In genomic region chr2:180319586-180320405, GRCh38 we compare ENCODE assay signal across 14 cellular contexts.
A peak's percentile ranks its signal among the peaks of the same experiment; 100 is the strongest.
DNase-seq lines count a peak whose midpoint lies in the region; ATAC-seq and TF ChIP-seq lines count a peak whose summit lies in the region.
"Had no signal": no experiment of that assay in that cellular context is flagged by ENCODE, and none has a peak within 500 bp of the region (broad histone marks: within the 10 kb centered on the region; RNA-seq: fewer than 3 reads in every experiment).

No MANE protein-coding gene starts in this region.

- TF ChIP-seq POLR2A in GM18505 (IDR thresholded peaks at IDR 0.05; ENCODE audit: borderline replicate concordance, extremely low read depth, insufficient read depth, insufficient read length): no peak

- ATAC-seq in GM18505 (IDR thresholded peaks at IDR 0.05; ENCODE audit: unreplicated experiment) (peak; percentile 94), GM21390 (IDR thresholded peaks at IDR 0.05; ENCODE audit: unreplicated experiment) (peak; percentile 89), HG03045 (IDR thresholded peaks at IDR 0.05; ENCODE audit: unreplicated experiment) (peak; percentile 49)
- ATAC-seq: K562 had no signal

- DNase-seq in NOMO-1 treated with DMSO at 0.1 percent for 48 hours (lab: John Stamatoyannopoulos, UW; ENCODE audit: unreplicated experiment) (peak; percentile 68), foreskin melanocyte (no peak), NK-92 (lab: John Stamatoyannopoulos, UW; ENCODE audit: unreplicated experiment) (no peak), NCI-H2171 (lab: John Stamatoyannopoulos, UW) (no peak), COLO668 (lab: John Stamatoyannopoulos, UW; ENCODE audit: unreplicated experiment) (no peak)
- DNase-seq: activated CD4-positive, alpha-beta T cell treated with anti-CD3 and anti-CD28 coated beads, Interleukin-2, amount 50 U/mL, for 4 hours; activated naive CD4-positive, alpha-beta T cell treated with anti-CD3 and anti-CD28 coated beads for 36 hours; NCI-H345; SK-N-SH; tibial artery had no signal
